17 cellular contexts compared by ENCODE assay signal in the genomic region with DNA sequence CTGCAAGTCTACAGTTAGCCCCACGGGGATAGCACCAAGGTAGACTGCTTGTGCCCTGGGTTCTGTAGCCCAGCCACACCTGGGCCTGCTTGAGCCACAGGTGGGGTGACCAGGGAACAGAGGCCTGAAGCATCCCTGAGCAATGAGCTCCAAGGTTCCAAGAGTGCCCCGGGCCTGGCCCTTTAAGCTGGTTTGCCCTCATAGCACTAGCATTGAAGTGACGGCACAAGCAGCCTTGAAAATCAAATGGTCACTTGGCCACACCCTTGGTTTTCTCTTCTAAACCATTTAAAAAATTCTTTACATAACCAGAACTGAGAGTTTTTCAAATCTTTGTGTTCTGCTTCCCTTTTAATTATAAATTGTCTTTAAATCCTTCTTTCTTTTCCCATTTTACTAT.
"Had no signal": no experiment of that assay in that cellular context is flagged by ENCODE, and none has a peak within 500 bp of the region (broad histone marks: within the 10 kb centered on the region; RNA-seq: fewer than 3 reads in every experiment).

No MANE protein-coding gene starts in this region.

- H3K4me1 ChIP-seq: colonic mucosa, foreskin keratinocyte, left ventricle myocardium inferior, right atrium auricular region, stomach, uterus had no signal

- DNase-seq: colonic mucosa; dermis blood vessel endothelial cell; foreskin keratinocyte; kidney; left cardiac atrium; left ventricle myocardium inferior; mesendoderm; naive thymus-derived CD4-positive, alpha-beta T cell; posterior cingulate gyrus; stimulated activated CD4-positive, alpha-beta T cell treated with anti-CD3 and anti-CD28 coated beads, Interleukin-15, amount 100 ng/mL, for 24 hours; stimulated activated CD4-positive, alpha-beta T cell treated with anti-CD3 and anti-CD28 coated beads, Interleukin-1b, Interleukin-23, amount 100 ng/mL, for 48 hours; stimulated activated CD4-positive, alpha-beta T cell treated with anti-CD3 and anti-CD28 coated beads, Interleukin-4, amount 100 ng/mL, for 4 hours; stimulated activated naive CD4-positive, alpha-beta T cell; stomach; substantia nigra; uterus had no signal

- H3K9me3 ChIP-seq: colonic mucosa, left ventricle myocardium inferior, right atrium auricular region, stomach, uterus had no signal

- H3K27me3 ChIP-seq: colonic mucosa, foreskin keratinocyte, right atrium auricular region, stomach, uterus had no signal

- ATAC-seq: foreskin keratinocyte; left cardiac atrium; naive thymus-derived CD4-positive, alpha-beta T cell had no signal

- H3K36me3 ChIP-seq: colonic mucosa, left ventricle myocardium inferior, right atrium auricular region, stomach, uterus had no signal

- H3K27ac ChIP-seq: colonic mucosa, foreskin keratinocyte, left ventricle myocardium inferior, right atrium auricular region, stomach, uterus had no signal

- H3K4me3 ChIP-seq: colonic mucosa, left ventricle myocardium inferior, right atrium auricular region, stomach, uterus had no signal
